In genomic region chr13:32468502-32469147, GRCh38 we compare ENCODE assay signal across 1 cellular context.
TF ChIP-seq lines count a peak whose summit lies in the region.

No MANE protein-coding gene starts in this region.

TF ChIP-seq in K562, 482 proteins besides CTCF, POLR2A, EP300 and RAD21 (continued from another document):
- TF ChIP-seq E2F6 (IDR thresholded peaks at IDR 0.05; ENCODE audit: borderline replicate concordance in 1 of 2, extremely low read depth in 1 of 2, insufficient read depth in 1 of 2, insufficient read length in 1 of 2, low read depth in 1 of 2, low read length in 1 of 2, poor library complexity in 1 of 2, severe bottlenecking in 1 of 2): no peak
- peak in 1 of 2 experiments; percentile 39; a peak in 1 of 4 replicates for TF ChIP-seq TRIM24 (IDR thresholded peaks at IDR 0.05)
- peak; percentile 44 for TF ChIP-seq RBM25 (IDR thresholded peaks at IDR 0.05; ENCODE audit: low read depth, low read length, severe bottlenecking)
- TF ChIP-seq GATA2 (CRISPR knock-in tag; IDR thresholded peaks at IDR 0.05): peak; percentile 80
- TF ChIP-seq KLF16 (IDR thresholded peaks at IDR 0.05): peak; percentile 48; the same call in 1 of the 2 replicates
- 0 out of 2 replicates have a peak, but pooled peaks have one; percentile 13 for TF ChIP-seq TEAD4 (IDR thresholded peaks at IDR 0.05; ENCODE audit: low read length)
- TF ChIP-seq TEAD4 (CRISPR knock-in tag; IDR thresholded peaks at IDR 0.05; ENCODE audit: borderline replicate concordance): no peak
- peak in 1 of 2 experiments; percentile 30; a peak in 1 of 4 replicates for TF ChIP-seq RCOR1 (IDR thresholded peaks at IDR 0.05; ENCODE audit: borderline replicate concordance in 1 of 2, low read depth in 2 of 2, low read length in 2 of 2)
- no peak for TF ChIP-seq SAP30 (IDR thresholded peaks at IDR 0.05; ENCODE audit: borderline replicate concordance, insufficient read depth, low read depth, low read length, poor library complexity, severe bottlenecking)
- peak; percentile 35 for TF ChIP-seq TAL1 (IDR thresholded peaks at IDR 0.05)
- TF ChIP-seq CBFA2T2 (conservative IDR thresholded peaks at IDR 0.05): peak; percentile 68
- TF ChIP-seq NCOR1 (IDR thresholded peaks at IDR 0.05): 0 out of 2 replicates have a peak, but pooled peaks have one; percentile 35
- no peak for TF ChIP-seq ZBTB7A (IDR thresholded peaks at IDR 0.05; ENCODE audit: borderline replicate concordance, control insufficient read depth, low read depth, low read length)
- no peak for TF ChIP-seq ETV1 (tag; conservative IDR thresholded peaks at IDR 0.05; ENCODE audit: low read depth)
